22 cellular contexts compared by ENCODE assay signal in genomic region chr4:72318771-72319170, GRCh38.
A peak's percentile ranks its signal among the peaks of the same experiment; 100 is the strongest.
DNase-seq lines count a peak whose midpoint lies in the region; ATAC-seq and TF ChIP-seq lines count a peak whose summit lies in the region.
"Had no signal": no experiment of that assay in that cellular context is flagged by ENCODE, and none has a peak within 500 bp of the region (broad histone marks: within the 10 kb centered on the region; RNA-seq: fewer than 3 reads in every experiment).

No MANE protein-coding gene starts in this region.

- ATAC-seq in esophagus mucosa (peak; percentile 89), GM19324 (IDR thresholded peaks at IDR 0.05; ENCODE audit: low FRiP score, unreplicated experiment) (no peak), HG03175 (IDR thresholded peaks at IDR 0.05; ENCODE audit: unreplicated experiment) (no peak)
- ATAC-seq: gastrocnemius medialis had no signal

- peak; percentile 26 for DNase-seq in EH (ENCODE audit: low read depth)
- DNase-seq in RPMI7951 (ENCODE audit: low read depth): peak; percentile 37
- DNase-seq in GM19238 (ENCODE audit: insufficient read length, low spot score): no peak
- no peak for DNase-seq in activated CD8-positive, alpha-beta memory T cell treated with anti-CD3 and anti-CD28 coated beads, Interleukin-2, amount 50 U/mL, for 4 hours
- DNase-seq: activated CD4-positive, alpha-beta memory T cell treated with anti-CD3 and anti-CD28 coated beads, Interleukin-2, amount 10 ng/mL, durations not matched to agents 7 days and 5 days; activated gamma-delta T cell; adrenal gland; caudate nucleus; CD8-positive, alpha-beta memory T cell; DMS53; dorsolateral prefrontal cortex; gastrocnemius medialis; islet precursor cell; MM.1S; SHP77 treated with DMSO at 0.1 percent for 48 hours; stimulated activated CD4-positive, alpha-beta T cell treated with anti-CD3 and anti-CD28 coated beads, Interleukin-2, amount 100 ng/mL, for 24 hours; uterus had no signal

- peak overlapping the region; percentile 13 to 68 (median 58) for H3K27ac Mint-ChIP-seq in nephron
- H3K27ac Mint-ChIP-seq: activated CD4-positive, alpha-beta memory T cell treated with anti-CD3 and anti-CD28 coated beads, Interleukin-2, amount 10 ng/mL, durations not matched to agents 7 days and 5 days; stimulated activated effector memory CD8-positive, alpha-beta T cell treated with anti-CD3 and anti-CD28 coated beads, Interleukin-12 subunit alpha, Interleukin-12 subunit beta, amount 100 ng/mL, for 72 hours had no signal

- TF ChIP-seq CTCF in nephron (IDR thresholded peaks at IDR 0.05; ENCODE audit: unreplicated experiment in 3 of 3): no peak

- H3K4me3 Mint-ChIP-seq in nephron: no peak overlapping the region
- H3K4me3 Mint-ChIP-seq: activated CD4-positive, alpha-beta memory T cell treated with anti-CD3 and anti-CD28 coated beads, Interleukin-2, amount 10 ng/mL, durations not matched to agents 7 days and 5 days; stimulated activated effector memory CD8-positive, alpha-beta T cell treated with anti-CD3 and anti-CD28 coated beads, Interleukin-12 subunit alpha, Interleukin-12 subunit beta, amount 100 ng/mL, for 72 hours had no signal

- H3K4me1 Mint-ChIP-seq in nephron: peaks cover 14% of the 10 kb centered on the region
- H3K4me1 Mint-ChIP-seq: stimulated activated effector memory CD8-positive, alpha-beta T cell treated with anti-CD3 and anti-CD28 coated beads, Interleukin-12 subunit alpha, Interleukin-12 subunit beta, amount 100 ng/mL, for 72 hours had no signal

- peaks cover 6% of the 10 kb centered on the region for H3K36me3 Mint-ChIP-seq in nephron (ENCODE audit: low read depth)
- H3K36me3 Mint-ChIP-seq: CD8-positive, alpha-beta memory T cell; stimulated activated effector memory CD8-positive, alpha-beta T cell treated with anti-CD3 and anti-CD28 coated beads, Interleukin-12 subunit alpha, Interleukin-12 subunit beta, amount 100 ng/mL, for 72 hours had no signal

- H3K27me3 Mint-ChIP-seq in nephron (ENCODE audit: low read depth): no peaks in the 10 kb centered on the region
- H3K27me3 Mint-ChIP-seq: activated CD4-positive, alpha-beta memory T cell treated with anti-CD3 and anti-CD28 coated beads, Interleukin-2, amount 10 ng/mL, durations not matched to agents 7 days and 5 days had no signal

- H3K9me3 Mint-ChIP-seq in nephron: no peaks in the 10 kb centered on the region
- H3K9me3 Mint-ChIP-seq: activated CD4-positive, alpha-beta memory T cell treated with anti-CD3 and anti-CD28 coated beads, Interleukin-2, amount 10 ng/mL, durations not matched to agents 7 days and 5 days; CD8-positive, alpha-beta memory T cell; stimulated activated effector memory CD8-positive, alpha-beta T cell treated with anti-CD3 and anti-CD28 coated beads, Interleukin-12 subunit alpha, Interleukin-12 subunit beta, amount 100 ng/mL, for 72 hours had no signal

Comparison
In these comparisons a context has a peak if more than half of its experiments do, and no peak if none do; other contexts are left out.
1. DNase-seq: peak in EH (single experiment) and RPMI7951 (single experiment); none in GM19238 (single experiment) and activated CD8-positive, alpha-beta memory T cell treated with anti-CD3 and anti-CD28 coated beads, Interleukin-2, amount 50 U/mL, for 4 hours (single experiment).